ENCODE assay signal across 28 cellular contexts in the genomic region with DNA sequence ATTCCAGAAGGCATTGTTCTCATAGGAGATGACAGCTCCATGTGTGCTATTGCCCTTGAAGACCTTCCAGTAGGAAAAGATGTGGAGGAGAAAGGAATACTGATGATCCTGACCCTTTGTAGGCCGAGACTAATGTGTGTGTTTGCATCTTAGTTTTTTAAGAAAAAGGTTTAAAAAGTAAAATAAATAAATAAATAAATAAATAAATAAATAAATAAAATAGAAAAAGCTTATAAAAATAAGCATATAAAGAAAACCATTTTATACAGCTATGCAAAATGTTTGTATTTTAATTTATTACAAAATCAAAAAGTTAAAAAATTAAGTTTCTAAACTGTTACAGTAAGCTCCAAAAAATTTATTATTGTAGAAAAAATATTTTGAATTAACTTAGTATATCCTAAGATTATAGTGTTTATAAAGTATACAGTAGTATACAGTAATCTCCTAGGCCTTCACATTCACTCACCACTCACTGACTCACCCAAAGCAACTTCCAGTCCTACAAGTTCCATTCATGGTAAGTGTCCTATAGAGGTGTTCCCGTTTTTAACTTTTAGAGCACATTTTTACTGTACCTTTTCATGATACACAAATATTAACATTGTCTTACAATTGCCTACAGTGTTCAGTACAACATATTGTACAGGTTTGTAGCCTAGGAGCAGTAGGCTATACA.
DNase-seq lines count a peak whose midpoint lies in the region; FAIRE-seq and TF ChIP-seq lines count a peak whose summit lies in the region.
"Had no signal": no experiment of that assay in that cellular context is flagged by ENCODE, and none has a peak within 500 bp of the region (broad histone marks: within the 10 kb centered on the region; RNA-seq: fewer than 3 reads in every experiment).

No MANE protein-coding gene starts in this region.

- BruUV-seq in mammary epithelial cell (replicated peaks; lab: Mats Ljungman, UMichigan) = no TSS peak

- H3K36me3 ChIP-seq in mammary epithelial cell (ENCODE audit: insufficient read depth, low read length) = no peaks in the 10 kb centered on the region
- H3K36me3 ChIP-seq in breast epithelium = no peaks in the 10 kb centered on the region
- H3K36me3 ChIP-seq in bronchial epithelial cell (ENCODE audit: control insufficient read depth, insufficient read depth, low read length) = no peaks in the 10 kb centered on the region
- H3K36me3 ChIP-seq: Peyer's patch had no signal

- H3K27me3 ChIP-seq in mammary epithelial cell (ENCODE audit: insufficient read depth, low read length) (no peaks in the 10 kb centered on the region), breast epithelium (no peaks in the 10 kb centered on the region), bronchial epithelial cell (ENCODE audit: control insufficient read depth, insufficient read depth, low read length) (no peaks in the 10 kb centered on the region)
- H3K27me3 ChIP-seq: Peyer's patch had no signal

- FAIRE-seq in bronchial epithelial cell (lab: Jason Lieb, UNC) = no peak
- peak; percentile 92 for FAIRE-seq in frontal cortex (lab: Jason Lieb, UNC)
- FAIRE-seq: GM12878, HTR-8/SVneo had no signal

- H3K4me3 ChIP-seq in mammary epithelial cell (replicated peaks in 1 of 3; ENCODE audit: insufficient read depth in 1 of 3, low read depth in 2 of 3, low read length in 3 of 3) (no peak overlapping the region), breast epithelium (no peak overlapping the region), bronchial epithelial cell (ENCODE audit: low read depth, low read length) (no peak overlapping the region)
- H3K4me3 ChIP-seq: GM12878, GM23338, Peyer's patch, SK-N-MC had no signal

- intact Hi-C loops in mammary epithelial cell (cut with micrococcal nuclease) (loop anchor here (10.0 kb wide), 1 partner anchor 65 kb away; no protein-coding TSS in a partner anchor), breast epithelium (cut with DNase I; ENCODE audit: low total_unique reads) (no loop called here), posterior cingulate gyrus (cut with DNase I) (no loop called here)

- H3K9ac ChIP-seq in mammary epithelial cell (ENCODE audit: insufficient read depth, low read length) = no peak overlapping the region

- TF ChIP-seq CTCF in mammary epithelial cell (conservative IDR thresholded peaks at IDR 0.05 in 1 of 2, IDR thresholded peaks at IDR 0.05 in 1 of 2; ENCODE audit: extremely low read depth in 1 of 2, insufficient read depth in 1 of 2, low read depth in 1 of 2, low read length in 2 of 2) (no peak), breast epithelium (IDR thresholded peaks at IDR 0.05) (no peak), bronchial epithelial cell (IDR thresholded peaks at IDR 0.05; ENCODE audit: insufficient read depth, low read length, severe bottlenecking) (no peak)

- in situ Hi-C loops in mammary epithelial cell (cut with MboI; ENCODE audit: low sequenced_read_pairs in 2 of 2) = no loop called here

- WGBS in mammary epithelial cell (ENCODE audit: low coverage, missing lambda C conversion rate) = 93% methylated on average over 2 of the region's 2 CpGs

- peak; percentile 12 for DNase-seq in mammary epithelial cell
- no peak for DNase-seq in breast epithelium (ENCODE audit: low spot score in 2 of 2)
- peak; percentile 57 for DNase-seq in bronchial epithelial cell (ENCODE audit: low read depth)
- DNase-seq in frontal cortex (ENCODE audit: low spot score in 2 of 2) = no peak
- DNase-seq in posterior cingulate gyrus = no peak
- no peak for DNase-seq in DMS153 (lab: John Stamatoyannopoulos, UW)
- no peak for DNase-seq in NCI-H2227 treated with DMSO at 0.1 percent for 48 hours (lab: John Stamatoyannopoulos, UW)
- DNase-seq in glomerular visceral epithelial cell (ENCODE audit: extremely low spot score) = no peak
- DNase-seq: CD4-positive, CD25-positive, alpha-beta regulatory T cell; DMS53; GDM1; H9; HFFc6; KBM-7; MV-4-11; NCI-H1105; NCI-H146; NCI-H1930; NCI-H2107; NCI-H446 treated with DMSO at 0.1 percent for 48 hours; NCI-H526; Peyer's patch; SIG-M5 had no signal

- CTCF ChIA-PET in mammary epithelial cell (lab: Charles Lee; ENCODE audit: low non-redundant PET) = no interaction called here

- H3K27ac ChIP-seq in mammary epithelial cell (ENCODE audit: insufficient read depth, low read depth, low read length) = no peak overlapping the region
- H3K27ac ChIP-seq in breast epithelium = no peak overlapping the region
- H3K27ac ChIP-seq: 22Rv1, Peyer's patch, SK-N-MC had no signal

- H3K4me1 ChIP-seq in mammary epithelial cell (ENCODE audit: insufficient read depth, low read length) = no peaks in the 10 kb centered on the region
- no peaks in the 10 kb centered on the region for H3K4me1 ChIP-seq in breast epithelium
- H3K4me1 ChIP-seq: Peyer's patch had no signal

- dilution Hi-C loops in mammary epithelial cell (cut with HindIII; ENCODE audit: low sequenced_read_pairs) = no loop called here

- no peak overlapping the region for H2AFZ ChIP-seq in mammary epithelial cell (ENCODE audit: low read depth, low read length)
- H2AFZ ChIP-seq: GM23338 had no signal

- H4K20me1 ChIP-seq in mammary epithelial cell (ENCODE audit: insufficient read depth, low read length) = no peaks in the 10 kb centered on the region

- no peak for TF ChIP-seq POLR2A in breast epithelium (IDR thresholded peaks at IDR 0.05)

- H3K9me3 ChIP-seq in mammary epithelial cell (replicated peaks; ENCODE audit: insufficient read depth, low read length) = peaks cover 11% of the 10 kb centered on the region
- H3K9me3 ChIP-seq in breast epithelium = peaks cover 9 to 29% of the 10 kb centered on the region in 2 donors
- H3K9me3 ChIP-seq: Peyer's patch had no signal

- H3K4me2 ChIP-seq in mammary epithelial cell (ENCODE audit: insufficient read depth, low read depth, low read length) = no peak overlapping the region
- H3K4me2 ChIP-seq: GM23338 had no signal

- H3K79me2 ChIP-seq in mammary epithelial cell (ENCODE audit: insufficient read depth, low read length) = no peaks in the 10 kb centered on the region

Comparison
In these comparisons a context has a peak if more than half of its experiments do, and no peak if none do; other contexts are left out.
1. DNase-seq: peak in mammary epithelial cell (single experiment) and bronchial epithelial cell (single experiment); none in breast epithelium (0 of 2), frontal cortex (0 of 2), posterior cingulate gyrus (0 of 10), DMS153 (single experiment), NCI-H2227 treated with DMSO at 0.1 percent for 48 hours (single experiment) and glomerular visceral epithelial cell (single experiment).